2 cellular contexts compared by ENCODE assay signal in genomic region chr20:41347523-41348429, GRCh38.
TF ChIP-seq lines count a peak whose summit lies in the region.

No MANE protein-coding gene starts in this region.

TF ChIP-seq in K562, 482 proteins besides CTCF, POLR2A, EP300 and RAD21:
- TF ChIP-seq ZFP36 (IDR thresholded peaks at IDR 0.05; ENCODE audit: low read depth, low read length, partially characterized antibody) = peak; percentile 76
- TF ChIP-seq EWSR1 (IDR thresholded peaks at IDR 0.05; ENCODE audit: borderline replicate concordance, low read depth, partially characterized antibody) = no peak
- no peak for TF ChIP-seq NCOA2 (IDR thresholded peaks at IDR 0.05; ENCODE audit: partially characterized antibody in 2 of 2)
- no peak for TF ChIP-seq FOXP1 (CRISPR knock-in tag; IDR thresholded peaks at IDR 0.05)
TF ChIP-seq in K562: peak in this region for 1.

TF ChIP-seq in GM23338, 12 proteins besides CTCF, POLR2A, EP300 and RAD21:
- no peak for TF ChIP-seq EZH2 (IDR thresholded peaks at IDR 0.05; ENCODE audit: low read depth, unreplicated experiment)
- no peak for TF ChIP-seq ZNF114 (CRISPR knock-in tag; IDR thresholded peaks at IDR 0.05)
- TF ChIP-seq POLR2AphosphoS5 (IDR thresholded peaks at IDR 0.05; ENCODE audit: low read depth) = no peak
- no peak for TF ChIP-seq STAT1 (IDR thresholded peaks at IDR 0.05; ENCODE audit: unreplicated experiment)
- TF ChIP-seq NANOG (IDR thresholded peaks at IDR 0.05; ENCODE audit: borderline replicate concordance) = no peak
- TF ChIP-seq CREB1 (CRISPR knock-in tag; IDR thresholded peaks at IDR 0.05; ENCODE audit: low read depth) = no peak
- TF ChIP-seq EZH2phosphoT487 (IDR thresholded peaks at IDR 0.05; ENCODE audit: unreplicated experiment) = no peak
- TF ChIP-seq ZNF462 (CRISPR knock-in tag; IDR thresholded peaks at IDR 0.05) = no peak
- no peak for TF ChIP-seq ZNF331 (CRISPR knock-in tag; IDR thresholded peaks at IDR 0.05; ENCODE audit: low read depth)
- no peak for TF ChIP-seq JUNB (IDR thresholded peaks at IDR 0.05; ENCODE audit: unreplicated experiment)
- TF ChIP-seq REST (IDR thresholded peaks at IDR 0.05; ENCODE audit: unreplicated experiment) = no peak
- no peak for TF ChIP-seq ETS1 (IDR thresholded peaks at IDR 0.05)
